In genomic region chr2:26630235-26630634, GRCh38 we compare ENCODE assay signal across 1 cellular context.
TF ChIP-seq lines count a peak whose summit lies in the region.

No MANE protein-coding gene starts in this region.

TF ChIP-seq in HepG2, 621 proteins besides CTCF, POLR2A, EP300 and RAD21 (continued from another document):
- no peak for TF ChIP-seq ZBTB4 (CRISPR knock-in tag; IDR thresholded peaks at IDR 0.05; ENCODE audit: borderline replicate concordance)
- TF ChIP-seq PBX2 (CRISPR knock-in tag; IDR thresholded peaks at IDR 0.05), result no peak
- TF ChIP-seq ZNF33B (CRISPR knock-in tag; IDR thresholded peaks at IDR 0.05), result no peak
